Comparison of ENCODE assay signal across 24 cellular contexts in genomic region chr4:78710536-78710935, GRCh38.
DNase-seq lines count a peak whose midpoint lies in the region; ATAC-seq and TF ChIP-seq lines count a peak whose summit lies in the region.
"Had no signal": no experiment of that assay in that cellular context is flagged by ENCODE, and none has a peak within 500 bp of the region (broad histone marks: within the 10 kb centered on the region; RNA-seq: fewer than 3 reads in every experiment).

No MANE protein-coding gene starts in this region.

- peak; percentile 80 for DNase-seq in HCEC 1CT
- peak; percentile 78 for DNase-seq in RKO (ENCODE audit: low spot score)
- DNase-seq in renal cortical epithelial cell (ENCODE audit: low read depth), result peak; percentile 29
- no peak for DNase-seq in HEK293T (ENCODE audit: extremely low spot score)
- no peak for DNase-seq in activated CD4-positive, alpha-beta T cell treated with anti-CD3 and anti-CD28 coated beads for 36 hours
- DNase-seq: activated CD4-positive, alpha-beta T cell treated with anti-CD3 and anti-CD28 coated beads, Interleukin-2, amount 50 U/mL, for 4 hours; activated CD8-positive, alpha-beta memory T cell treated with anti-CD3 and anti-CD28 coated beads, Interleukin-2, amount 50 U/mL, for 48 hours; activated gamma-delta T cell treated with Interleukin-2 at 50 U/mL for 16 hours; amniotic stem cell; DMS79 treated with DMSO at 0.1 percent for 48 hours; left ventricle myocardium superior; NCI-H146; NCI-H748 treated with DMSO at 0.1 percent for 48 hours; OCI-M1; SJCRH30; stimulated activated CD4-positive, alpha-beta T cell treated with anti-CD3 and anti-CD28 coated beads, Interleukin-1b, Interleukin-23, amount 100 ng/mL, for 48 hours; stimulated activated naive B cell treated with anti-CD40 and anti-IgM and Interleukin-4, amounts not matched to agents 10 μg/mL and 1 μg/mL and 100 μg/mL, for 72 hours; tibial artery had no signal

- H3K4me1 Mint-ChIP-seq in activated CD4-positive, alpha-beta T cell treated with anti-CD3 and anti-CD28 coated beads for 36 hours, result peaks cover 2% of the 10 kb centered on the region
- H3K4me1 Mint-ChIP-seq: central memory CD8-positive, alpha-beta T cell had no signal

- H3K4me3 Mint-ChIP-seq in activated CD4-positive, alpha-beta T cell treated with anti-CD3 and anti-CD28 coated beads for 36 hours, result no peak overlapping the region
- H3K4me3 Mint-ChIP-seq: B cell; central memory CD8-positive, alpha-beta T cell; neural crest cell; stimulated activated naive B cell treated with anti-CD40 and anti-IgM and Interleukin-4, amounts not matched to agents 10 μg/mL and 1 μg/mL and 100 μg/mL, for 72 hours had no signal

- no peak for TF ChIP-seq POLR2A in GM18505 (IDR thresholded peaks at IDR 0.05; ENCODE audit: borderline replicate concordance, extremely low read depth, insufficient read depth, insufficient read length)

- H3K9me3 Mint-ChIP-seq in activated CD4-positive, alpha-beta T cell treated with anti-CD3 and anti-CD28 coated beads for 36 hours (ENCODE audit: low read depth), result no peaks in the 10 kb centered on the region
- H3K9me3 Mint-ChIP-seq: central memory CD8-positive, alpha-beta T cell; neural crest cell had no signal

- CTCF ChIA-PET in HEK293T (lab: Yijun Ruan, JAX), result no interaction called here
- CTCF ChIA-PET in activated CD4-positive, alpha-beta T cell treated with anti-CD3 and anti-CD28 coated beads for 36 hours (lab: Charles Lee), result interaction anchor here (1.1 kb wide), 1 partner anchor 27 kb away, joined by 3 read pairs; no protein-coding TSS in a partner anchor

- no peaks in the 10 kb centered on the region for H3K36me3 Mint-ChIP-seq in activated CD4-positive, alpha-beta T cell treated with anti-CD3 and anti-CD28 coated beads for 36 hours (ENCODE audit: low read depth)
- H3K36me3 Mint-ChIP-seq: stimulated activated naive B cell treated with anti-CD40 and anti-IgM and Interleukin-4, amounts not matched to agents 10 μg/mL and 1 μg/mL and 100 μg/mL, for 72 hours had no signal

- H3K27ac Mint-ChIP-seq in activated CD4-positive, alpha-beta T cell treated with anti-CD3 and anti-CD28 coated beads for 36 hours, result no peak overlapping the region
- H3K27ac Mint-ChIP-seq: B cell, progenitor cell of endocrine pancreas had no signal

- H3K27me3 Mint-ChIP-seq in activated CD4-positive, alpha-beta T cell treated with anti-CD3 and anti-CD28 coated beads for 36 hours, result no peaks in the 10 kb centered on the region
- H3K27me3 Mint-ChIP-seq: B cell; central memory CD8-positive, alpha-beta T cell; progenitor cell of endocrine pancreas; stimulated activated naive B cell treated with anti-CD40 and anti-IgM and Interleukin-4, amounts not matched to agents 10 μg/mL and 1 μg/mL and 100 μg/mL, for 72 hours had no signal

- POLR2A ChIA-PET in HEK293T (lab: Yijun Ruan, JAX), result no interaction called here
- POLR2A ChIA-PET in activated CD4-positive, alpha-beta T cell treated with anti-CD3 and anti-CD28 coated beads for 36 hours (lab: Charles Lee), result no interaction called here

- ATAC-seq in esophagus mucosa (peak; percentile 98), GM18505 (IDR thresholded peaks at IDR 0.05; ENCODE audit: unreplicated experiment) (no peak)
- ATAC-seq in activated CD4-positive, alpha-beta T cell treated with anti-CD3 and anti-CD28 coated beads for 36 hours, result no peak
- ATAC-seq: left ventricle myocardium superior; stimulated activated naive B cell treated with anti-CD40 and anti-IgM and Interleukin-4, amounts not matched to agents 10 μg/mL and 1 μg/mL and 100 μg/mL, for 72 hours had no signal

- intact Hi-C loops in activated CD4-positive, alpha-beta T cell treated with anti-CD3 and anti-CD28 coated beads for 36 hours (cut with DNase I, micrococcal nuclease), result no loop called here

TF ChIP-seq in HEK293T, 16 proteins besides CTCF, POLR2A, EP300 and RAD21:
- TF ChIP-seq ELF4 (IDR thresholded peaks at IDR 0.05) (no peak), LEF1 (IDR thresholded peaks at IDR 0.05; ENCODE audit: borderline replicate concordance) (no peak), FOXA1 (IDR thresholded peaks at IDR 0.05) (no peak), FOXM1 (IDR thresholded peaks at IDR 0.05; ENCODE audit: borderline replicate concordance) (no peak), L3MBTL2 (conservative IDR thresholded peaks at IDR 0.05) (no peak), CTBP1 (IDR thresholded peaks at IDR 0.05; ENCODE audit: borderline replicate concordance) (no peak), NFRKB (IDR thresholded peaks at IDR 0.05) (no peak), BHLHE40 (IDR thresholded peaks at IDR 0.05; ENCODE audit: borderline replicate concordance) (no peak), SP1 (IDR thresholded peaks at IDR 0.05) (no peak), FOXK2 (IDR thresholded peaks at IDR 0.05) (no peak), SUZ12 (IDR thresholded peaks at IDR 0.05) (no peak), ZNF384 (IDR thresholded peaks at IDR 0.05) (no peak), HDGF (IDR thresholded peaks at IDR 0.05; ENCODE audit: borderline replicate concordance) (no peak), TARDBP (IDR thresholded peaks at IDR 0.05) (no peak), ARNT (IDR thresholded peaks at IDR 0.05) (no peak)
- TF ChIP-seq, protein P1, sequence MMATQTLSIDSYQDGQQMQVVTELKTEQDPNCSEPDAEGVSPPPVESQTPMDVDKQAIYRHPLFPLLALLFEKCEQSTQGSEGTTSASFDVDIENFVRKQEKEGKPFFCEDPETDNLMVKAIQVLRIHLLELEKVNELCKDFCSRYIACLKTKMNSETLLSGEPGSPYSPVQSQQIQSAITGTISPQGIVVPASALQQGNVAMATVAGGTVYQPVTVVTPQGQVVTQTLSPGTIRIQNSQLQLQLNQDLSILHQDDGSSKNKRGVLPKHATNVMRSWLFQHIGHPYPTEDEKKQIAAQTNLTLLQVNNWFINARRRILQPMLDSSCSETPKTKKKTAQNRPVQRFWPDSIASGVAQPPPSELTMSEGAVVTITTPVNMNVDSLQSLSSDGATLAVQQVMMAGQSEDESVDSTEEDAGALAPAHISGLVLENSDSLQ (IDR thresholded peaks at IDR 0.05), result no peak

Comparison
In these comparisons a context has a peak if more than half of its experiments do, and no peak if none do; other contexts are left out.
1. DNase-seq: peak in HCEC 1CT (single experiment), RKO (single experiment) and renal cortical epithelial cell (single experiment); none in HEK293T (single experiment) and activated CD4-positive, alpha-beta T cell treated with anti-CD3 and anti-CD28 coated beads for 36 hours (single experiment).